ENCODE assay signal across 11 cellular contexts in the genomic region with DNA sequence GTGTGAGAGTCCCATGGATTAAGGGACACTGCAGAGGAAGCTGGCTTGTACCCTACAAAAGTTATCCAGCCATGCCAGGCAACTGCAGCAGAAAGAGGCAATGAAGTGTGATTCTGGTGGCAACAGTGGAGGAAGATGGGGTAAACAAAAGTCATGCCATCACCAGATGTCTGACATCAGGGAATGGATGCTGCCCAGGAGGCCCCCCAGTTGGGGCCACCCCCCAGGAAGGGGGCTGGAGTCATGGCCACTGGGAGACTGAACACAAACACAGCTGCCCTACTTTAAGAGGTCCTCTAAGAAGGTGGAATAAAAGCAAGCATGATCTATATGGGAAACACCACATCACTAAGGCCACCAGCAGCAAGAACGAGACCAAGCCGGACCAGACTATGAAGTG.
DNase-seq lines count a peak whose midpoint lies in the region; ATAC-seq and TF ChIP-seq lines count a peak whose summit lies in the region.
"Had no signal": no experiment of that assay in that cellular context is flagged by ENCODE, and none has a peak within 500 bp of the region (broad histone marks: within the 10 kb centered on the region; RNA-seq: fewer than 3 reads in every experiment).

No MANE protein-coding gene starts in this region.

- no peaks in the 10 kb centered on the region for H3K79me2 ChIP-seq in smooth muscle cell (ENCODE audit: low read depth)

- POLR2A ChIA-PET in CD4-positive, alpha-beta T cell (lab: Charles Lee): no interaction called here
- POLR2A ChIA-PET in activated B cell treated with CpG ODN at 0.5 μM for 24 hours (lab: Charles Lee): no interaction called here

- CTCF ChIA-PET in CD4-positive, alpha-beta T cell (lab: Charles Lee): no interaction called here
- CTCF ChIA-PET in activated B cell treated with CpG ODN at 0.5 μM for 24 hours (lab: Charles Lee): no interaction called here

- intact Hi-C loops in CD4-positive, alpha-beta T cell (cut with DNase I, micrococcal nuclease): no loop called here
- intact Hi-C loops in activated B cell treated with CpG ODN at 0.5 μM for 24 hours (cut with micrococcal nuclease): no loop called here

- H3K4me2 ChIP-seq in smooth muscle cell: peak overlapping the region; percentile 66
- H3K4me2 ChIP-seq: GM23338 had no signal

- no peaks in the 10 kb centered on the region for H3K27me3 Mint-ChIP-seq in CD4-positive, alpha-beta T cell
- H3K27me3 Mint-ChIP-seq in HFFc6 (ENCODE audit: insufficient read depth): no peaks in the 10 kb centered on the region; the same call in none of the 2 replicates
- H3K27me3 Mint-ChIP-seq in activated B cell treated with CpG ODN at 0.5 μM for 24 hours: no peaks in the 10 kb centered on the region

- no peaks in the 10 kb centered on the region for H3F3A ChIP-seq in smooth muscle cell (ENCODE audit: low read depth)

- H3K4me1 Mint-ChIP-seq in CD4-positive, alpha-beta T cell (ENCODE audit: low read depth): peaks cover 87% of the 10 kb centered on the region
- H3K4me1 Mint-ChIP-seq in HFFc6 (ENCODE audit: low read depth) (peaks cover 28% of the 10 kb centered on the region), activated B cell treated with CpG ODN at 0.5 μM for 24 hours (peaks cover 46% of the 10 kb centered on the region)

- no peak overlapping the region for H3K4me3 ChIP-seq in smooth muscle cell
- H3K4me3 ChIP-seq: GM23338 had no signal

- no peak overlapping the region for H2AFZ ChIP-seq in smooth muscle cell (ENCODE audit: low read depth)
- H2AFZ ChIP-seq: GM23338 had no signal

- ATAC-seq in CD4-positive, alpha-beta T cell (ENCODE audit: poor library complexity): no peak
- ATAC-seq in activated B cell treated with CpG ODN at 0.5 μM for 24 hours (ENCODE audit: low read depth) (no peak), HG03460 (IDR thresholded peaks at IDR 0.05; ENCODE audit: unreplicated experiment) (no peak)
- ATAC-seq: GM23338, HepG2 had no signal

- no peak for DNase-seq in CD4-positive, alpha-beta T cell
- no peak for DNase-seq in HFFc6
- DNase-seq in activated B cell treated with CpG ODN at 0.5 μM for 24 hours: no peak
- no peak for DNase-seq in smooth muscle cell (lab: John Stamatoyannopoulos, UW; ENCODE audit: unreplicated experiment)
- DNase-seq in SKM-1 treated with dmso at 0.1 percent for 144 hours (lab: John Stamatoyannopoulos, UW; ENCODE audit: unreplicated experiment): no peak
- no peak for DNase-seq in NCI-H1436 (lab: John Stamatoyannopoulos, UW)
- DNase-seq: H7 had no signal

- no peaks in the 10 kb centered on the region for H3K4me1 ChIP-seq in smooth muscle cell (ENCODE audit: low read depth)

- no peaks in the 10 kb centered on the region for H3K9me3 Mint-ChIP-seq in CD4-positive, alpha-beta T cell
- H3K9me3 Mint-ChIP-seq in HFFc6: no peaks in the 10 kb centered on the region
- H3K9me3 Mint-ChIP-seq in activated B cell treated with CpG ODN at 0.5 μM for 24 hours: no peaks in the 10 kb centered on the region
- H3K9me3 Mint-ChIP-seq: GM23338 had no signal

- H3K27ac Mint-ChIP-seq in CD4-positive, alpha-beta T cell: peak overlapping the region; percentile 16
- H3K27ac Mint-ChIP-seq in HFFc6 (peak overlapping the region; percentile 2; the same call in 1 of the 2 replicates), activated B cell treated with CpG ODN at 0.5 μM for 24 hours (peak overlapping the region; percentile 20)
- H3K27ac Mint-ChIP-seq: GM23338 had no signal

- no peak overlapping the region for H3K27ac ChIP-seq in CD4-positive, alpha-beta T cell (ENCODE audit: low read depth, low read length)
- peak overlapping the region; percentile 54 for H3K27ac ChIP-seq in smooth muscle cell (ENCODE audit: low read depth)

- no peaks in the 10 kb centered on the region for H3K27me3 ChIP-seq in CD4-positive, alpha-beta T cell (ENCODE audit: control insufficient read depth, insufficient read depth, low read length)
- H3K27me3 ChIP-seq in smooth muscle cell (ENCODE audit: low read depth): no peaks in the 10 kb centered on the region
- H3K27me3 ChIP-seq: BE2C had no signal

- H3K4me3 Mint-ChIP-seq in CD4-positive, alpha-beta T cell: no peak overlapping the region
- no peak overlapping the region for H3K4me3 Mint-ChIP-seq in HFFc6
- H3K4me3 Mint-ChIP-seq in activated B cell treated with CpG ODN at 0.5 μM for 24 hours: no peak overlapping the region
- H3K4me3 Mint-ChIP-seq: GM23338 had no signal

- H3K36me3 ChIP-seq in smooth muscle cell (ENCODE audit: low read depth): no peaks in the 10 kb centered on the region
- H3K36me3 ChIP-seq: BE2C had no signal

- H3K9ac ChIP-seq in smooth muscle cell (ENCODE audit: low read depth): no peak overlapping the region

- H3K9me3 ChIP-seq in CD4-positive, alpha-beta T cell (ENCODE audit: control insufficient read depth, low read length): no peaks in the 10 kb centered on the region
- no peaks in the 10 kb centered on the region for H3K9me3 ChIP-seq in smooth muscle cell (replicated peaks; ENCODE audit: low read depth)
- H3K9me3 ChIP-seq: BE2C had no signal

- no peak for TF ChIP-seq CTCF in CD4-positive, alpha-beta T cell (IDR thresholded peaks at IDR 0.05)
- TF ChIP-seq CTCF in HFFc6 (IDR thresholded peaks at IDR 0.05) (no peak), activated B cell treated with CpG ODN at 0.5 μM for 24 hours (IDR thresholded peaks at IDR 0.05) (no peak), smooth muscle cell (IDR thresholded peaks at IDR 0.05; ENCODE audit: borderline replicate concordance, insufficient read depth, poor library complexity, severe bottlenecking) (no peak)

- H4K20me1 ChIP-seq in smooth muscle cell (ENCODE audit: low read depth): no peaks in the 10 kb centered on the region

- peaks cover 41% of the 10 kb centered on the region for H3K36me3 Mint-ChIP-seq in CD4-positive, alpha-beta T cell (ENCODE audit: low read depth)
- H3K36me3 Mint-ChIP-seq in HFFc6 (ENCODE audit: low read depth) (peaks cover 7% of the 10 kb centered on the region), activated B cell treated with CpG ODN at 0.5 μM for 24 hours (ENCODE audit: low read depth) (peaks cover 4% of the 10 kb centered on the region)

- 93% methylated on average over 2 of the region's 2 CpGs for WGBS in smooth muscle cell (ENCODE audit: low lambda C conversion rate)
